20 cellular contexts compared by ENCODE assay signal in the genomic region with DNA sequence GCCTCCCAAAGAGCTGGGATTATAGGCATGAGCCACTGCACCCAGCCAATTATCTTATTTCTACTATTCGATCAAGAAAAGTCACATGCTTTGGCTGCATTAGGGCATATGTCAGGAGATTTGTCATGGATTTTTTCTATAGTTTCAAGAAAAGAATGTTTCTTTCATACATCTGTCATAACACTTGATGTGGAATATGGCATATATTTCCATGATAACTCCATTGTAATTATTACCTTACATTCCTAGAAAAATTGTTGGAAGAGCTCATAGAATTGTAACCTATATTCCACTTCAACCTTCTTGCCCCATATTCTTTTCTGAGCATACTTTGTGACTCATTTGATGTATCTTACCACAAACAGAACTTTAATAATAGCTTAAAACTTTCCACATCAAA.
"Had no signal": no experiment of that assay in that cellular context is flagged by ENCODE, and none has a peak within 500 bp of the region (broad histone marks: within the 10 kb centered on the region; RNA-seq: fewer than 3 reads in every experiment).

No MANE protein-coding gene starts in this region.

- H3K9me3 ChIP-seq: MG63, SJCRH30 had no signal

- H3K36me3 ChIP-seq: MG63, SJCRH30 had no signal

- DNase-seq: KBM-7, MG63, NCI-H1092, NCI-H1105 treated with DMSO at 0.1 percent for 48 hours, NCI-H1417 treated with DMSO at 0.1 percent for 48 hours, NCI-H146, NCI-H1694 treated with DMSO at 0.1 percent for 48 hours, NCI-H1930, NCI-H2081, NCI-H2107, NCI-H2227 treated with DMSO at 0.1 percent for 48 hours, NCI-H446, NCI-H510A, NCI-H524 treated with DMSO at 0.1 percent for 48 hours, NCI-H69, NCI-H774, OCI-M1, RPMI8226, SHP77 treated with DMSO at 0.1 percent for 48 hours, SJCRH30 had no signal

- H3K4me3 ChIP-seq: MG63, SJCRH30 had no signal

- H3K4me1 ChIP-seq: SJCRH30 had no signal

- H3K27ac ChIP-seq: SJCRH30 had no signal

- H3K27me3 ChIP-seq: MG63, SJCRH30 had no signal
